21 cellular contexts compared by ENCODE assay signal in the genomic region with DNA sequence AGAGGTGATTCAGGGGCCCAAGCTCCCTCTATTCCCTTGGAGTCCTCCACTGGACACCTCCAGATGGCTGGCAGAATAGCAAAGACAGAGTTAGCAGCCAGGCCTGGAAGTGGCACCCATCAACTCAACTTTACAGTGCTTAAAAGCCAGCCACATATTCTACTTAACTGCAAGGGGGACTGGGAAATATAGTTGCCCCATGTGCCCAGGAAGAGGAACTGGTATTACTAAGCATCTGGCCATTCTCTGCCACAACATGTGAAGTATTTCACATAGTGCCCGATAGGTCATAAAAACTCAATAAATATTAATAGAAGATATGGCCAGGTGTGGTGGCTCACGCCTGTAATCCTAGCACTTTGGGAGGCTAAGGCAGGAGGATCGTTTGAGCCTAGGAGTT. TPM values are rescaled to one million over a fixed set of nuclear protein-coding genes. Genes with fewer than 3 reads are reported as not detected.
DNase-seq lines count a peak whose midpoint lies in the region; ATAC-seq and TF ChIP-seq lines count a peak whose summit lies in the region.
"Had no signal": no experiment of that assay in that cellular context is flagged by ENCODE, and none has a peak within 500 bp of the region (broad histone marks: within the 10 kb centered on the region; RNA-seq: fewer than 3 reads in every experiment).

No MANE protein-coding gene starts in this region.

- peak overlapping the region; percentile 97 to 100 (median 98) for H3K27ac Mint-ChIP-seq in CD14-positive monocyte
- H3K27ac Mint-ChIP-seq in activated B cell treated with CpG ODN at 0.5 μM for 24 hours, result peak overlapping the region; percentile 87
- H3K27ac Mint-ChIP-seq: brain, H9 had no signal

- H2AK5ac ChIP-seq in mesenchymal stem cell (ENCODE audit: low read length, severe bottlenecking), result no peak overlapping the region

- WGBS in mesenchymal stem cell, result 60% methylated on average over 1 of the region's 3 CpGs
- WGBS in psoas muscle, 3 donors, result 82 to 86% (median 85%) methylated on average over 3 of the region's 3 CpGs

- H3K4me1 ChIP-seq in mesenchymal stem cell (ENCODE audit: control insufficient read depth, insufficient read depth, low read depth, low read length), result peaks cover 2% of the 10 kb centered on the region
- H3K4me1 ChIP-seq in psoas muscle, result no peaks in the 10 kb centered on the region

- H3K9me3 Mint-ChIP-seq in CD14-positive monocyte (peaks cover 0 to 3% (median 0%) of the 10 kb centered on the region in 7 donors), activated B cell treated with CpG ODN at 0.5 μM for 24 hours (no peaks in the 10 kb centered on the region)
- H3K9me3 Mint-ChIP-seq: activated naive CD4-positive, alpha-beta T cell treated with anti-CD3 and anti-CD28 coated beads, Interleukin-2, amount 50 U/mL, for 24 hours had no signal

- H3K14ac ChIP-seq in mesenchymal stem cell (ENCODE audit: low read length in 2 of 2), result no peak overlapping the region

- H3K4me1 Mint-ChIP-seq in CD14-positive monocyte, result peaks cover 84% of the 10 kb centered on the region
- H3K4me1 Mint-ChIP-seq in activated B cell treated with CpG ODN at 0.5 μM for 24 hours, result peaks cover 84% of the 10 kb centered on the region

- no peaks in the 10 kb centered on the region for H3K9me3 ChIP-seq in mesenchymal stem cell (ENCODE audit: control insufficient read depth, low read length)
- no peaks in the 10 kb centered on the region for H3K9me3 ChIP-seq in psoas muscle
- H3K9me3 ChIP-seq: stomach had no signal

- ATAC-seq in activated B cell treated with CpG ODN at 0.5 μM for 24 hours (ENCODE audit: low read depth), result no peak
- no peak for ATAC-seq in psoas muscle
- ATAC-seq: K562 had no signal

- H3K79me1 ChIP-seq in mesenchymal stem cell (replicated peaks; ENCODE audit: low read length, poor library complexity, severe bottlenecking), result no peaks in the 10 kb centered on the region

- H3K36me3 ChIP-seq in mesenchymal stem cell (ENCODE audit: control insufficient read depth in 1 of 2, insufficient read depth in 2 of 2, low read depth in 1 of 2, low read length in 2 of 2) (no peaks in the 10 kb centered on the region), psoas muscle (ENCODE audit: insufficient read depth in 1 of 2, low read depth in 1 of 2) (no peaks in the 10 kb centered on the region)
- H3K36me3 ChIP-seq: stomach had no signal

- no peak overlapping the region for H3K4ac ChIP-seq in mesenchymal stem cell (ENCODE audit: low read depth in 1 of 2, low read length in 2 of 2)

- DNase-seq in AG20443 (ENCODE audit: low spot score) (peak; percentile 2), CD14-positive monocyte (ENCODE audit: low spot score) (no peak), activated B cell treated with CpG ODN at 0.5 μM for 24 hours (no peak), mesenteric fat pad (ENCODE audit: low spot score) (peak; percentile 37), mesenchymal stem cell (no peak), psoas muscle (no peak), NCI-H1694 treated with DMSO at 0.1 percent for 48 hours (lab: John Stamatoyannopoulos, UW) (no peak)
- DNase-seq: H9, kidney glomerular epithelial cell, NCI-H1092, NCI-H2081, NCI-H510A, occipital lobe, right cardiac atrium, SHP77, stomach had no signal

- no peak overlapping the region for H3K27ac ChIP-seq in mesenchymal stem cell (ENCODE audit: low read length, poor library complexity, severe bottlenecking)
- H3K27ac ChIP-seq in psoas muscle, result no peak overlapping the region
- H3K27ac ChIP-seq: epithelial cell of prostate had no signal

- H2BK15ac ChIP-seq in mesenchymal stem cell (ENCODE audit: low read depth, poor library complexity, severe bottlenecking), result no peak overlapping the region

- H3K4me3 ChIP-seq in mesenchymal stem cell (ENCODE audit: insufficient read depth in 1 of 2, low read depth in 1 of 2, low read length in 2 of 2), result no peak overlapping the region
- no peak overlapping the region for H3K4me3 ChIP-seq in psoas muscle
- H3K4me3 ChIP-seq: K562, stomach had no signal

- H4K8ac ChIP-seq in mesenchymal stem cell (ENCODE audit: low read length), result no peak overlapping the region

- H3K23ac ChIP-seq in mesenchymal stem cell (ENCODE audit: low read length in 2 of 2), result no peak overlapping the region

- CTCF ChIA-PET in activated B cell treated with CpG ODN at 0.5 μM for 24 hours (lab: Charles Lee), result interaction anchor here (0.7 to 3.9 kb wide), 4 partner anchors 30 to 138 kb away, joined by 3 to 25 read pairs (median 17); no protein-coding TSS in a partner anchor

- H3K27me3 Mint-ChIP-seq in CD14-positive monocyte (ENCODE audit: low read depth in 3 of 3) (peaks cover 0 to 3% (median 1%) of the 10 kb centered on the region in 3 donors), activated B cell treated with CpG ODN at 0.5 μM for 24 hours (no peaks in the 10 kb centered on the region)
- H3K27me3 Mint-ChIP-seq: activated naive CD4-positive, alpha-beta T cell treated with anti-CD3 and anti-CD28 coated beads, Interleukin-2, amount 50 U/mL, for 24 hours had no signal

- H3K36me3 Mint-ChIP-seq in CD14-positive monocyte (peaks cover 20% of the 10 kb centered on the region in 2 donors), activated B cell treated with CpG ODN at 0.5 μM for 24 hours (ENCODE audit: low read depth) (peaks cover 20% of the 10 kb centered on the region)
- H3K36me3 Mint-ChIP-seq: brain had no signal

- no peak overlapping the region for H3K9ac ChIP-seq in mesenchymal stem cell (ENCODE audit: low read length)

- TF ChIP-seq CTCF in CD14-positive monocyte (IDR thresholded peaks at IDR 0.05) (no peak), activated B cell treated with CpG ODN at 0.5 μM for 24 hours (IDR thresholded peaks at IDR 0.05) (no peak), psoas muscle (IDR thresholded peaks at IDR 0.05) (no peak)

- no peak overlapping the region for H2AFZ ChIP-seq in mesenchymal stem cell (ENCODE audit: low read depth, low read length)

- intact Hi-C loops in CD14-positive monocyte (cut with micrococcal nuclease), result no loop called here
- intact Hi-C loops in activated B cell treated with CpG ODN at 0.5 μM for 24 hours (cut with micrococcal nuclease), result no loop called here
- intact Hi-C loops in psoas muscle (cut with DNase I), result no loop called here

- H3K4me3 Mint-ChIP-seq in CD14-positive monocyte (peak overlapping the region in 1 of 2 donors; percentile 73), activated B cell treated with CpG ODN at 0.5 μM for 24 hours (no peak overlapping the region)
- H3K4me3 Mint-ChIP-seq: activated naive CD4-positive, alpha-beta T cell treated with anti-CD3 and anti-CD28 coated beads, Interleukin-2, amount 50 U/mL, for 24 hours; brain; H9; T-helper 2 cell treated with Interferon-gamma antibody and Interleukin-4, amounts not matched to agents 5 μg/mL and 100 μg/mL, for 36 hours had no signal

- H2BK120ac ChIP-seq in mesenchymal stem cell (ENCODE audit: low read depth, low read length), result no peak overlapping the region

- H3K18ac ChIP-seq in mesenchymal stem cell (ENCODE audit: low read depth in 1 of 2, low read length in 2 of 2), result no peak overlapping the region

- no peak overlapping the region for H2BK12ac ChIP-seq in mesenchymal stem cell (ENCODE audit: low read length in 2 of 2)

- H3K4me2 ChIP-seq in mesenchymal stem cell (ENCODE audit: low read length, poor library complexity, severe bottlenecking), result no peak overlapping the region

- H3K27me3 ChIP-seq in mesenchymal stem cell (ENCODE audit: control insufficient read depth in 1 of 2, insufficient read depth in 1 of 2, low read length in 2 of 2) (peaks cover 36 to 59% of the 10 kb centered on the region in 2 experiments), psoas muscle (ENCODE audit: insufficient read depth in 3 of 3, low read length in 2 of 3) (peaks cover 0 to 10% (median 1%) of the 10 kb centered on the region in 3 donors)

- POLR2A ChIA-PET in activated B cell treated with CpG ODN at 0.5 μM for 24 hours (lab: Charles Lee), result interaction anchor here (0.9 to 41.6 kb wide), 8 partner anchors 6 to 164 kb away, joined by 3 to 1422 read pairs (median 18); partner anchors contain the start of gene IL10RA

- H2BK5ac ChIP-seq in mesenchymal stem cell (ENCODE audit: low read depth, low read length, poor library complexity, severe bottlenecking), result no peak overlapping the region

- H4K91ac ChIP-seq in mesenchymal stem cell (ENCODE audit: low read length), result no peak overlapping the region

RNA-seq across cellular contexts. Expression of gene IL10RA, which starts 5.5 kb away (rescaled TPM):
- polyA plus RNA-seq in CD14-positive monocyte (100 to 1,000 TPM; 152 to 226 TPM), psoas muscle (under 1 TPM; 0.39 to 0.98 (median 0.78) TPM)
- total RNA-seq in activated B cell treated with CpG ODN at 0.5 μM for 24 hours (303 and 350 TPM in 2 replicates), mesenteric fat pad (32.1 TPM), psoas muscle (1 to 10 TPM; 1.1 to 3.9 (median 2.8) TPM)
- 0.07 TPM for polyA plus RNA-seq in mesenchymal stem cell (2013, experiment 1 of 2)
- 0.08 TPM for polyA plus RNA-seq in mesenchymal stem cell (2013, experiment 2 of 2)
- total RNA-seq: H9 had no signal

RNA-seq across cellular contexts. Expression of gene TMPRSS13, which starts 51.5 kb away (rescaled TPM):
- polyA plus RNA-seq in CD14-positive monocyte, result under 1 TPM; 0.17 to 0.37 TPM
- total RNA-seq in activated B cell treated with CpG ODN at 0.5 μM for 24 hours, result 3.4 and 3.7 TPM in 2 replicates
- total RNA-seq in mesenteric fat pad, result 0.39 TPM
- not detected for polyA plus RNA-seq in mesenchymal stem cell (2013, experiment 1 of 2)
- not detected for polyA plus RNA-seq in mesenchymal stem cell (2013, experiment 2 of 2)
- not detected for total RNA-seq in psoas muscle
- polyA plus RNA-seq in psoas muscle, result not detected

Comparison
In these comparisons a context has a peak if more than half of its experiments do, and no peak if none do; other contexts are left out.
1. DNase-seq: peak in AG20443 (single experiment) and mesenteric fat pad (single experiment); none in CD14-positive monocyte (single experiment), activated B cell treated with CpG ODN at 0.5 μM for 24 hours (single experiment), mesenchymal stem cell (single experiment), psoas muscle (0 of 2) and NCI-H1694 treated with DMSO at 0.1 percent for 48 hours (single experiment).